ENCODE assay signal across 19 cellular contexts in the genomic region with DNA sequence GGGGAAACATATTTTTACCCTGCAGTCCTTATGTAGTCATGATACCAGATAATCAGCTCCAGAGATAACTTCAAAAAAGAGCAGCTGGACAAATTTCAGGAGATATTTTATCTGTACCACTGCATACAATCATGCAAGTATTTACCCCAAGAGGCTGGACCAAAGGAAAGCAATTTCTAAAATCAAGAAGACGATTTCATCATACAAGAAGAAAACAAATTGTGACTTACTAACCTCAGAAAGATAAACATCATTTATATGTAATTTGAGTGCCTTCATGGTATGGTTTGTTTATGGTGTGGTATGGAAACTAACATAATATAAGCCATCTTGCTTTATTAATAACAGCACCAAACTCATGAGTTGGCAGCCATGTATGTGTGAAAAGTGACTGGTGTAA.
A peak's percentile ranks its signal among the peaks of the same experiment; 100 is the strongest.
DNase-seq lines count a peak whose midpoint lies in the region; ATAC-seq, FAIRE-seq and TF ChIP-seq lines count a peak whose summit lies in the region.
"Had no signal": no experiment of that assay in that cellular context is flagged by ENCODE, and none has a peak within 500 bp of the region (broad histone marks: within the 10 kb centered on the region; RNA-seq: fewer than 3 reads in every experiment).

No MANE protein-coding gene starts in this region.

- DNase-seq in H54 (ENCODE audit: insufficient read length, low spot score) (no peak), adipocyte (ENCODE audit: low read depth) (peak; percentile 49), fibroblast of gingiva (ENCODE audit: low read depth) (peak; percentile 55), iris pigment epithelial cell (ENCODE audit: low read depth) (peak; percentile 17), DMS153 (lab: John Stamatoyannopoulos, UW) (no peak), OCI-M1 (lab: John Stamatoyannopoulos, UW) (no peak), germinal center (ENCODE audit: low spot score) (no peak)
- DNase-seq in natural killer cell treated with Interleukin-12 subunit alpha and Interleukin-12 subunit beta and Interleukin-15 and Interleukin-18, amount 100 ng/mL, for 72 hours (ENCODE audit: low spot score), result no peak
- DNase-seq: BE2C; C1 segment of cervical spinal cord; CD4-positive, CD25-positive, alpha-beta regulatory T cell; CD8-positive, alpha-beta memory T cell; COR-L47; DMS 273 treated with DMSO at 0.1 percent for 48 hours; GDM1; H9 had no signal

- H3K4me3 ChIP-seq in adipocyte (ENCODE audit: low read length), result no peak overlapping the region
- H3K4me3 ChIP-seq: GM23338 had no signal

- no peak for ATAC-seq in natural killer cell treated with Interleukin-12 subunit alpha and Interleukin-12 subunit beta and Interleukin-15 and Interleukin-18, amount 100 ng/mL, for 72 hours
- ATAC-seq: GM23338 had no signal

- no peak overlapping the region for H3K9ac ChIP-seq in adipocyte (ENCODE audit: low read length)

- no peaks in the 10 kb centered on the region for H3K4me1 ChIP-seq in adipocyte (ENCODE audit: control insufficient read depth, insufficient read depth, low read length)
- H3K4me1 ChIP-seq: BE2C had no signal

- no peak overlapping the region for H3K27ac Mint-ChIP-seq in natural killer cell treated with Interleukin-12 subunit alpha and Interleukin-12 subunit beta and Interleukin-15 and Interleukin-18, amount 100 ng/mL, for 72 hours
- H3K27ac Mint-ChIP-seq: CD4-positive, CD25-positive, alpha-beta regulatory T cell; CD8-positive, alpha-beta memory T cell; GM23338; H9 had no signal

- no peaks in the 10 kb centered on the region for H3K27me3 Mint-ChIP-seq in natural killer cell treated with Interleukin-12 subunit alpha and Interleukin-12 subunit beta and Interleukin-15 and Interleukin-18, amount 100 ng/mL, for 72 hours
- H3K27me3 Mint-ChIP-seq: CD4-positive, CD25-positive, alpha-beta regulatory T cell had no signal

- H3K9me3 ChIP-seq in adipocyte (ENCODE audit: control insufficient read depth, low read length), result no peaks in the 10 kb centered on the region
- H3K9me3 ChIP-seq: BE2C had no signal

- peaks cover 13% of the 10 kb centered on the region for H3K9me3 Mint-ChIP-seq in natural killer cell treated with Interleukin-12 subunit alpha and Interleukin-12 subunit beta and Interleukin-15 and Interleukin-18, amount 100 ng/mL, for 72 hours
- H3K9me3 Mint-ChIP-seq: GM23338, H9 had no signal

- no peaks in the 10 kb centered on the region for H3K27me3 ChIP-seq in adipocyte (replicated peaks; ENCODE audit: control insufficient read depth, insufficient read depth, low read length)
- H3K27me3 ChIP-seq: BE2C had no signal

- FAIRE-seq in H54 (lab: Jason Lieb, UNC), result peak; percentile 89
- FAIRE-seq: GM12892, GM18507 had no signal

- H3K36me3 Mint-ChIP-seq in natural killer cell treated with Interleukin-12 subunit alpha and Interleukin-12 subunit beta and Interleukin-15 and Interleukin-18, amount 100 ng/mL, for 72 hours, result no peaks in the 10 kb centered on the region
- H3K36me3 Mint-ChIP-seq: CD4-positive, CD25-positive, alpha-beta regulatory T cell; CD8-positive, alpha-beta memory T cell had no signal

- no peaks in the 10 kb centered on the region for H3K4me1 Mint-ChIP-seq in natural killer cell treated with Interleukin-12 subunit alpha and Interleukin-12 subunit beta and Interleukin-15 and Interleukin-18, amount 100 ng/mL, for 72 hours (ENCODE audit: low read depth in 2 of 2)
- H3K4me1 Mint-ChIP-seq: CD4-positive, CD25-positive, alpha-beta regulatory T cell; CD8-positive, alpha-beta memory T cell; H9 had no signal

- H3K4me3 Mint-ChIP-seq in natural killer cell treated with Interleukin-12 subunit alpha and Interleukin-12 subunit beta and Interleukin-15 and Interleukin-18, amount 100 ng/mL, for 72 hours, result no peak overlapping the region
- H3K4me3 Mint-ChIP-seq: CD4-positive, CD25-positive, alpha-beta regulatory T cell; CD8-positive, alpha-beta memory T cell; GM23338; H9 had no signal

- no peak for TF ChIP-seq POLR2A in H54 (IDR thresholded peaks at IDR 0.05; ENCODE audit: low read depth, low read length)

- H3K36me3 ChIP-seq in adipocyte (ENCODE audit: control insufficient read depth, insufficient read depth, low read length, severe bottlenecking), result no peaks in the 10 kb centered on the region
- H3K36me3 ChIP-seq: BE2C had no signal

Comparison
In these comparisons a context has a peak if more than half of its experiments do, and no peak if none do; other contexts are left out.
1. DNase-seq: peak in adipocyte (single experiment), fibroblast of gingiva (single experiment) and iris pigment epithelial cell (single experiment); none in H54 (single experiment), DMS153 (single experiment), OCI-M1 (single experiment), germinal center (single experiment) and natural killer cell treated with Interleukin-12 subunit alpha and Interleukin-12 subunit beta and Interleukin-15 and Interleukin-18, amount 100 ng/mL, for 72 hours (single experiment).